In genomic region chr19:12841094-12841493, GRCh38 we compare ENCODE assay signal across 9 cellular contexts. TPM values are rescaled to one million over a fixed set of nuclear protein-coding genes. Genes with fewer than 3 reads are reported as not detected.
A peak's percentile ranks its signal among the peaks of the same experiment; 100 is the strongest.
DNase-seq lines count a peak whose midpoint lies in the region; ATAC-seq and TF ChIP-seq lines count a peak whose summit lies in the region.
"Had no signal": no experiment of that assay in that cellular context is flagged by ENCODE, and none has a peak within 500 bp of the region (broad histone marks: within the 10 kb centered on the region; RNA-seq: fewer than 3 reads in every experiment).

No MANE protein-coding gene starts in this region.

- peaks cover 22% of the 10 kb centered on the region for H3K4me1 Mint-ChIP-seq in MCF 10A (ENCODE audit: insufficient read depth, unreplicated experiment)
- peaks cover 16% of the 10 kb centered on the region for H3K4me1 Mint-ChIP-seq in activated CD8-positive, alpha-beta memory T cell treated with anti-CD3 and anti-CD28 coated beads, Interleukin-2, amount 10 ng/mL, durations not matched to agents 7 days and 5 days

- 5% methylated on average over 23 of the region's 29 CpGs for WGBS in suprapubic skin

- H3K27ac ChIP-seq in breast epithelium (no peak overlapping the region), suprapubic skin (no peak overlapping the region)

- H3K27me3 ChIP-seq in breast epithelium (peaks cover 12 to 78% of the 10 kb centered on the region in 2 donors), suprapubic skin (peaks cover 88% of the 10 kb centered on the region)

- TF ChIP-seq CTCF in breast epithelium (IDR thresholded peaks at IDR 0.05) (no peak), MCF 10A (IDR thresholded peaks at IDR 0.05; ENCODE audit: unreplicated experiment) (no peak), suprapubic skin (IDR thresholded peaks at IDR 0.05) (no peak)

- peak; percentile 14 for ATAC-seq in activated CD8-positive, alpha-beta memory T cell treated with anti-CD3 and anti-CD28 coated beads, Interleukin-2, amount 10 ng/mL, durations not matched to agents 7 days and 5 days
- ATAC-seq in HG03469 (IDR thresholded peaks at IDR 0.05; ENCODE audit: unreplicated experiment): no peak

- TF ChIP-seq POLR2A in breast epithelium (IDR thresholded peaks at IDR 0.05) (no peak), suprapubic skin (IDR thresholded peaks at IDR 0.05) (no peak)

- no peak overlapping the region for H3K4me3 Mint-ChIP-seq in MCF 10A (ENCODE audit: unreplicated experiment)
- peak overlapping the region; percentile 22 for H3K4me3 Mint-ChIP-seq in activated CD8-positive, alpha-beta memory T cell treated with anti-CD3 and anti-CD28 coated beads, Interleukin-2, amount 10 ng/mL, durations not matched to agents 7 days and 5 days

- H3K4me3 ChIP-seq in breast epithelium (peak overlapping the region in 2 of 3 donors; percentile 23 to 24), iPS-11a (ENCODE audit: low read depth, low read length) (peak overlapping the region; percentile 25), suprapubic skin (peak overlapping the region; percentile 24)

- POLR2A ChIA-PET in MCF 10A (lab: Yijun Ruan, JAX): no interaction called here

- no peak overlapping the region for H3K27ac Mint-ChIP-seq in MCF 10A (ENCODE audit: low read depth, unreplicated experiment)
- no peak overlapping the region for H3K27ac Mint-ChIP-seq in activated CD8-positive, alpha-beta memory T cell treated with anti-CD3 and anti-CD28 coated beads, Interleukin-2, amount 10 ng/mL, durations not matched to agents 7 days and 5 days

- H3K27me3 Mint-ChIP-seq in MCF 10A (ENCODE audit: insufficient read depth, unreplicated experiment): peaks cover 14% of the 10 kb centered on the region
- H3K27me3 Mint-ChIP-seq in activated CD8-positive, alpha-beta memory T cell treated with anti-CD3 and anti-CD28 coated beads, Interleukin-2, amount 10 ng/mL, durations not matched to agents 7 days and 5 days: peaks cover 63% of the 10 kb centered on the region

- TF ChIP-seq EP300 in suprapubic skin (IDR thresholded peaks at IDR 0.05): no peak

- H3K36me3 ChIP-seq in breast epithelium (no peaks in the 10 kb centered on the region), suprapubic skin (no peaks in the 10 kb centered on the region)

- no peaks in the 10 kb centered on the region for H3K36me3 Mint-ChIP-seq in MCF 10A (ENCODE audit: insufficient read depth, unreplicated experiment)
- H3K36me3 Mint-ChIP-seq in activated CD8-positive, alpha-beta memory T cell treated with anti-CD3 and anti-CD28 coated beads, Interleukin-2, amount 10 ng/mL, durations not matched to agents 7 days and 5 days: no peaks in the 10 kb centered on the region

- H3K9me3 Mint-ChIP-seq in MCF 10A (ENCODE audit: unreplicated experiment): no peaks in the 10 kb centered on the region
- H3K9me3 Mint-ChIP-seq in activated CD8-positive, alpha-beta memory T cell treated with anti-CD3 and anti-CD28 coated beads, Interleukin-2, amount 10 ng/mL, durations not matched to agents 7 days and 5 days (ENCODE audit: low read depth): no peaks in the 10 kb centered on the region

- H3K4me1 ChIP-seq in breast epithelium (peaks cover 4 to 6% of the 10 kb centered on the region in 2 donors), suprapubic skin (peaks cover 19% of the 10 kb centered on the region)

- CTCF ChIA-PET in MCF 10A (lab: Yijun Ruan, JAX): interaction anchor here (0.6 kb wide), 1 partner anchor 166 kb away, joined by 4 read pairs; no protein-coding TSS in a partner anchor
- CTCF ChIA-PET in activated CD8-positive, alpha-beta memory T cell treated with anti-CD3 and anti-CD28 coated beads, Interleukin-2, amount 10 ng/mL, durations not matched to agents 7 days and 5 days (lab: Charles Lee): interaction anchor here (1.0 kb wide), 1 partner anchor 80 kb away, joined by 4 read pairs; no protein-coding TSS in a partner anchor

- no peak for DNase-seq in breast epithelium (ENCODE audit: low spot score in 2 of 2)
- DNase-seq in MCF 10A (ENCODE audit: unreplicated experiment): no peak
- peak; percentile 45 for DNase-seq in activated CD8-positive, alpha-beta memory T cell treated with anti-CD3 and anti-CD28 coated beads, Interleukin-2, amount 10 ng/mL, durations not matched to agents 7 days and 5 days
- DNase-seq in suprapubic skin (ENCODE audit: low spot score in 2 of 2): no peak
- no peak for DNase-seq in cortex of kidney (lab: John Stamatoyannopoulos, UW)
- no peak for DNase-seq in NCI-H1694 treated with DMSO at 0.1 percent for 48 hours (lab: John Stamatoyannopoulos, UW)

- no peaks in the 10 kb centered on the region for H3K9me3 ChIP-seq in breast epithelium
- no peaks in the 10 kb centered on the region for H3K9me3 ChIP-seq in suprapubic skin

- BruUV-seq in MCF 10A (replicated peaks; lab: Mats Ljungman, UMichigan): no TSS peak

- intact Hi-C loops in breast epithelium (cut with DNase I; ENCODE audit: low total_unique reads): loop anchor here (10.0 kb wide), 1 partner anchor 76 kb away; no protein-coding TSS in a partner anchor
- intact Hi-C loops in MCF 10A (cut with micrococcal nuclease): no loop called here

RNA-seq across cellular contexts. Expression of gene MAST1, which starts 2.8 kb away (rescaled TPM):
- total RNA-seq in breast epithelium (under 1 TPM in 1 of 3 donors, not detected in 2; 0.88 TPM), MCF 10A (2022) (1.0 and 1.6 TPM in 2 replicates), suprapubic skin (1 to 10 TPM; 2.7 to 5.3 (median 3.7) TPM)
- total RNA-seq in activated CD8-positive, alpha-beta memory T cell treated with anti-CD3 and anti-CD28 coated beads, Interleukin-2, amount 10 ng/mL, durations not matched to agents 7 days and 5 days: 1 to 10 TPM in 1 of 2 experiments, under 1 TPM in 1; 0.67 to 2.5 TPM
- total RNA-seq: LHCN-M2 had no signal

RNA-seq across cellular contexts. Expression of gene RTBDN, which starts 6.7 kb away (rescaled TPM):
- not detected for total RNA-seq in breast epithelium
- total RNA-seq in MCF 10A (2022): not detected in 2 replicates
- total RNA-seq in activated CD8-positive, alpha-beta memory T cell treated with anti-CD3 and anti-CD28 coated beads, Interleukin-2, amount 10 ng/mL, durations not matched to agents 7 days and 5 days: not detected
- total RNA-seq in suprapubic skin: not detected
- total RNA-seq: LHCN-M2 had no signal

RNA-seq across cellular contexts. Expression of gene RNASEH2A, which starts 34.7 kb away (rescaled TPM):
- 1 to 10 TPM; 5.2 to 8.8 (median 8.5) TPM for total RNA-seq in breast epithelium
- 11.2 and 16.7 TPM in 2 replicates for total RNA-seq in MCF 10A (2022)
- 10 to 100 TPM; 53.4 to 58.8 TPM for total RNA-seq in activated CD8-positive, alpha-beta memory T cell treated with anti-CD3 and anti-CD28 coated beads, Interleukin-2, amount 10 ng/mL, durations not matched to agents 7 days and 5 days
- 10 to 100 TPM; 12.3 to 15.4 (median 14.0) TPM for total RNA-seq in suprapubic skin

RNA-seq across cellular contexts. Expression of gene THSD8, which starts 39.2 kb away (rescaled TPM):
- not detected for total RNA-seq in breast epithelium
- total RNA-seq in MCF 10A (2022): 6.9 and 14.5 TPM in 2 replicates
- 10 to 100 TPM; 27.9 to 29.8 TPM for total RNA-seq in activated CD8-positive, alpha-beta memory T cell treated with anti-CD3 and anti-CD28 coated beads, Interleukin-2, amount 10 ng/mL, durations not matched to agents 7 days and 5 days
- total RNA-seq in suprapubic skin: 1 to 10 TPM in 1 of 4 donors, not detected in 3; 1.6 TPM
- total RNA-seq: LHCN-M2 had no signal

RNA-seq across cellular contexts. Expression of gene PRDX2, which starts 39.5 kb away (rescaled TPM):
- total RNA-seq in breast epithelium (100 to 1,000 TPM; 150 to 199 (median 199) TPM), MCF 10A (2022) (224 and 295 TPM in 2 replicates), suprapubic skin (100 to 1,000 TPM; 270 to 579 (median 540) TPM)
- 100 to 1,000 TPM; 168 to 218 TPM for total RNA-seq in activated CD8-positive, alpha-beta memory T cell treated with anti-CD3 and anti-CD28 coated beads, Interleukin-2, amount 10 ng/mL, durations not matched to agents 7 days and 5 days
